Comparison of ENCODE assay signal across 8 cellular contexts in genomic region chr6:42402184-42402583, GRCh38. TPM values are rescaled to one million over a fixed set of nuclear protein-coding genes. Genes with fewer than 3 reads are reported as not detected.
DNase-seq lines count a peak whose midpoint lies in the region; ATAC-seq and TF ChIP-seq lines count a peak whose summit lies in the region.

No MANE protein-coding gene starts in this region.

- peaks cover 75% of the 10 kb centered on the region for H3K4me1 Mint-ChIP-seq in T-helper 1 cell treated with Interleukin-12 subunit alpha and Interleukin-12 subunit beta and Interleukin-4 antibody, amounts not matched to agents 30 μg/mL and 1 μg/mL, for 36 hours (ENCODE audit: low read depth)

- TF ChIP-seq POLR2A in testis (IDR thresholded peaks at IDR 0.05) = no peak

- TF ChIP-seq CTCF in GM12864 (IDR thresholded peaks at IDR 0.05; ENCODE audit: low read depth, low read length, missing control alignments) = no peak
- TF ChIP-seq CTCF in testis (IDR thresholded peaks at IDR 0.05) = no peak

- H3K4me1 ChIP-seq in esophagus (ENCODE audit: control insufficient read depth in 2 of 2, insufficient read depth in 2 of 2, low read length in 1 of 2) (peaks cover 6 to 14% of the 10 kb centered on the region in 2 donors), testis (peaks cover 25% of the 10 kb centered on the region)

- no peak overlapping the region for H3K4me3 ChIP-seq in GM12864 (ENCODE audit: low read depth, low read length)
- no peak overlapping the region for H3K4me3 ChIP-seq in esophagus (ENCODE audit: low read depth in 1 of 2, low read length in 2 of 2)
- H3K4me3 ChIP-seq in testis = no peak overlapping the region

- H3K36me3 ChIP-seq in esophagus (ENCODE audit: control insufficient read depth in 2 of 2, insufficient read depth in 2 of 2, low read length in 1 of 2) = no peaks in the 10 kb centered on the region
- no peaks in the 10 kb centered on the region for H3K36me3 ChIP-seq in testis (ENCODE audit: low read depth, missing control alignments)

- H3K9me3 Mint-ChIP-seq in T-helper 1 cell treated with Interleukin-12 subunit alpha and Interleukin-12 subunit beta and Interleukin-4 antibody, amounts not matched to agents 30 μg/mL and 1 μg/mL, for 36 hours = no peaks in the 10 kb centered on the region

- peak; percentile 58 for DNase-seq in GM12864 (ENCODE audit: low read depth)
- DNase-seq in NCI-H2196 (lab: John Stamatoyannopoulos, UW; ENCODE audit: unreplicated experiment) = no peak
- DNase-seq in NCI-H510A (lab: John Stamatoyannopoulos, UW) = no peak
- no peak for DNase-seq in testis

- H3K27me3 Mint-ChIP-seq in T-helper 1 cell treated with Interleukin-12 subunit alpha and Interleukin-12 subunit beta and Interleukin-4 antibody, amounts not matched to agents 30 μg/mL and 1 μg/mL, for 36 hours (ENCODE audit: low read depth) = no peaks in the 10 kb centered on the region

- peak overlapping the region; percentile 47 to 69 for H3K27ac ChIP-seq in esophagus (ENCODE audit: low read depth in 2 of 2, low read length in 1 of 2)
- H3K27ac ChIP-seq in testis = no peak overlapping the region

- H3K36me3 Mint-ChIP-seq in T-helper 1 cell treated with Interleukin-12 subunit alpha and Interleukin-12 subunit beta and Interleukin-4 antibody, amounts not matched to agents 30 μg/mL and 1 μg/mL, for 36 hours (ENCODE audit: low read depth) = peaks cover 32% of the 10 kb centered on the region

- intact Hi-C loops in testis (cut with DNase I; ENCODE audit: low total_unique reads) = no loop called here

- H3K27ac Mint-ChIP-seq in T-helper 1 cell treated with Interleukin-12 subunit alpha and Interleukin-12 subunit beta and Interleukin-4 antibody, amounts not matched to agents 30 μg/mL and 1 μg/mL, for 36 hours = peak overlapping the region; percentile 91

- H3K27me3 ChIP-seq in esophagus (ENCODE audit: control insufficient read depth in 1 of 2, insufficient read depth in 2 of 2, low read length in 2 of 2) (no peaks in the 10 kb centered on the region), testis (no peaks in the 10 kb centered on the region)

- peak overlapping the region; percentile 71 for H3K4me3 Mint-ChIP-seq in T-helper 1 cell treated with Interleukin-12 subunit alpha and Interleukin-12 subunit beta and Interleukin-4 antibody, amounts not matched to agents 30 μg/mL and 1 μg/mL, for 36 hours

- no peaks in the 10 kb centered on the region for H3K9me3 ChIP-seq in esophagus (ENCODE audit: control insufficient read depth in 2 of 2, insufficient read depth in 1 of 2, low read depth in 1 of 2, low read length in 1 of 2)
- H3K9me3 ChIP-seq in testis = no peaks in the 10 kb centered on the region

- WGBS in esophagus, 2 donors = 43 to 53% methylated on average over 5 of the region's 5 CpGs
- WGBS in testis, 2 donors = 85 to 91% methylated on average over 5 of the region's 5 CpGs

- peak; percentile 80 for ATAC-seq in HG02571 (IDR thresholded peaks at IDR 0.05; ENCODE audit: unreplicated experiment)
- no peak for ATAC-seq in GM21528 (IDR thresholded peaks at IDR 0.05; ENCODE audit: low FRiP score, unreplicated experiment)

RNA-seq across cellular contexts. Expression of gene TRERF1, which starts 49.5 kb away (rescaled TPM):
- polyA plus RNA-seq in esophagus = 1 to 10 TPM; 4.6 to 8.1 TPM
- total RNA-seq in testis = 10 to 100 TPM; 40.4 to 49.1 TPM
- polyA plus RNA-seq in testis (ENCODE audit: insufficient read depth, low read depth, low replicate concordance) = 13.7 TPM

Comparison
In these comparisons a context has a peak if more than half of its experiments do, and no peak if none do; other contexts are left out.
1. H3K27ac ChIP-seq: peak in esophagus (2 of 2); none in testis (0 of 2).